21 cellular contexts compared by ENCODE assay signal in the genomic region with DNA sequence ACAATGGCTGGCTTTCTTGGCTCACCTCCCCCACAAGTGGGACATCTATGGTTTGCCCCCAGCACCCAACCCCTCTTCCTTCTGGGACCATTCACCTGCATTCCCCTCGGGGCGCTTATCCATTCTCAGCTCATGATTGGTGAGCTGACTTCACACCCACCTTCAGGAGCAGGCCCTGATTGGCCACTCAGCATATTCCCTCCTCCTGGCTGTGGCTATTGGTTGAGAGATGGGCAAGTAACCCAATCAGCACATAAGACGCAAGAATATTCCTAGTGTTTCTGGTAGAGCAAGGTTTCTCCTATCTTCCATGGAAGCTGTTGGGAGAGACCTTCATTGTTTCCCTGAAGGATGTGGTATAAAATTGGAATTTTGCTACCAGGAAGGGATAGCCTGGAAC. TPM values are rescaled to one million over a fixed set of nuclear protein-coding genes. Genes with fewer than 3 reads are reported as not detected.
DNase-seq lines count a peak whose midpoint lies in the region; ATAC-seq, FAIRE-seq and TF ChIP-seq lines count a peak whose summit lies in the region.
"Had no signal": no experiment of that assay in that cellular context is flagged by ENCODE, and none has a peak within 500 bp of the region (broad histone marks: within the 10 kb centered on the region; RNA-seq: fewer than 3 reads in every experiment).

No MANE protein-coding gene starts in this region.

- H3K9me3 ChIP-seq in Karpas-422 (ENCODE audit: low read length), result no peaks in the 10 kb centered on the region
- no peaks in the 10 kb centered on the region for H3K9me3 ChIP-seq in H1 (ENCODE audit: insufficient read depth in 2 of 2, low read depth in 1 of 2, low read length in 1 of 2)
- no peaks in the 10 kb centered on the region for H3K9me3 ChIP-seq in neuronal stem cell (replicated peaks in 1 of 2; ENCODE audit: control insufficient read depth in 2 of 2, insufficient read depth in 1 of 2, low read depth in 1 of 2, low read length in 2 of 2)
- no peaks in the 10 kb centered on the region for H3K9me3 ChIP-seq in uterus
- H3K9me3 ChIP-seq in left ventricle myocardium inferior (replicated peaks), result no peaks in the 10 kb centered on the region

- TF ChIP-seq CTCF in H1 (IDR thresholded peaks at IDR 0.05; ENCODE audit: control extremely low read depth in 1 of 3, insufficient read depth in 1 of 3, low read depth in 1 of 3, low read length in 3 of 3) (no peak), uterus (IDR thresholded peaks at IDR 0.05) (no peak), left ventricle myocardium inferior (IDR thresholded peaks at IDR 0.05; ENCODE audit: borderline replicate concordance) (no peak), CD14-positive monocyte (IDR thresholded peaks at IDR 0.05) (no peak)

- H2BK120ac ChIP-seq in H1 (replicated peaks; ENCODE audit: low read depth, low read length), result no peak overlapping the region
- H2BK120ac ChIP-seq in neuronal stem cell (ENCODE audit: low read depth, low read length), result no peak overlapping the region

- CTCF ChIA-PET in H1 (lab: Charles Lee; ENCODE audit: partially characterized antibody), result interaction anchor here (0.7 to 4.1 kb wide), 8 partner anchors 11 to 127 kb away, joined by 3 to 17 read pairs (median 4); no protein-coding TSS in a partner anchor

- TF ChIP-seq EP300 in H1 (IDR thresholded peaks at IDR 0.05; ENCODE audit: borderline replicate concordance in 1 of 2, low read depth in 2 of 2, low read length in 2 of 2), result no peak

- H3K18ac ChIP-seq in H1 (ENCODE audit: extremely low read depth, low read length), result no peak overlapping the region
- no peak overlapping the region for H3K18ac ChIP-seq in neuronal stem cell (ENCODE audit: low read length)

- H4K91ac ChIP-seq in H1 (replicated peaks; ENCODE audit: insufficient read length, low read length), result no peak overlapping the region
- no peak overlapping the region for H4K91ac ChIP-seq in neuronal stem cell (ENCODE audit: low read depth, low read length, poor library complexity)

- H2BK15ac ChIP-seq in H1 (ENCODE audit: low read length), result 0 out of 2 replicates have a peak overlapping the region, but pooled peaks have one; percentile 6
- no peak overlapping the region for H2BK15ac ChIP-seq in neuronal stem cell (ENCODE audit: low read length)

- no peak overlapping the region for H3K9ac ChIP-seq in Karpas-422 (ENCODE audit: low read length)
- H3K9ac ChIP-seq in H1 (replicated peaks in 1 of 4; ENCODE audit: extremely low read depth in 1 of 4, low read depth in 3 of 4, low read length in 3 of 4), result no peak overlapping the region
- no peak overlapping the region for H3K9ac ChIP-seq in neuronal stem cell (ENCODE audit: low read depth, low read length, poor library complexity)

- H3K27ac ChIP-seq in Karpas-422 (ENCODE audit: low read length) (no peak overlapping the region), H1 (ENCODE audit: low read depth, low read length) (no peak overlapping the region), neuronal stem cell (replicated peaks; ENCODE audit: low read length) (no peak overlapping the region), uterus (no peak overlapping the region), left ventricle myocardium inferior (replicated peaks) (no peak overlapping the region)
- H3K27ac ChIP-seq: PC-9 had no signal

- H3K4ac ChIP-seq in H1 (replicated peaks; ENCODE audit: insufficient read length, low read depth, low read length), result no peak overlapping the region
- no peak overlapping the region for H3K4ac ChIP-seq in neuronal stem cell (ENCODE audit: low read length)

- H2BK5ac ChIP-seq in H1 (ENCODE audit: low read depth, low read length) (no peak overlapping the region), neuronal stem cell (ENCODE audit: low read length) (no peak overlapping the region)

- no peak for FAIRE-seq in H1 (lab: Jason Lieb, UNC)
- FAIRE-seq: A204.1 had no signal

- whole genome bisulfite sequencing in H1 (ENCODE audit: extremely low coverage in 1 of 2, insufficient coverage in 1 of 2, insufficient read length in 1 of 2, insufficient replicate concordance in 2 of 2, low coverage in 1 of 2, low lambda C conversion rate in 2 of 2, missing lambda C conversion rate in 1 of 2), 2 experiments, result 74% methylated on average over 3 of the region's 3 CpGs; no CpG with 5 or more reads in 1 of the 2 experiments
- WGBS in neuronal stem cell (ENCODE audit: extremely low coverage in 2 of 2, insufficient read length in 2 of 2, insufficient replicate concordance in 1 of 2), 2 donors, result no CpG with 5 or more reads among the region's 3 CpGs

- no peaks in the 10 kb centered on the region for H3K36me3 Mint-ChIP-seq in CD14-positive monocyte
- H3K36me3 Mint-ChIP-seq: CD4-positive, alpha-beta memory T cell had no signal

- no peak for TF ChIP-seq POLR2A in H1 (IDR thresholded peaks at IDR 0.05; ENCODE audit: control extremely low read depth in 1 of 2, low read depth in 2 of 2, low read length in 2 of 2)
- TF ChIP-seq POLR2A in uterus (IDR thresholded peaks at IDR 0.05), result no peak

- no peak overlapping the region for H2BK20ac ChIP-seq in H1 (ENCODE audit: low read length)

- DNase-seq in ELF-1 (ENCODE audit: low read depth, low spot score) (peak; percentile 40), Karpas-422 (peak; percentile 63), H1 (ENCODE audit: low read depth in 1 of 2, low spot score in 2 of 2) (no peak), neuronal stem cell (ENCODE audit: low spot score) (no peak), uterus (no peak), left ventricle myocardium inferior (no peak), CD14-positive monocyte (ENCODE audit: low spot score) (no peak)
- DNase-seq: CD4-positive, alpha-beta memory T cell; H9; KG1; MV-4-11; NCI-H1417; NCI-H187; NCI-H2227 treated with DMSO at 0.1 percent for 48 hours; NCI-H524; NCI-H82; PC-9; SW 1271 had no signal

- H4K8ac ChIP-seq in H1 (ENCODE audit: extremely low read depth, insufficient read depth, low read length) (no peak overlapping the region), neuronal stem cell (ENCODE audit: low read depth, low read length) (no peak overlapping the region)

- H3K4me2 ChIP-seq in Karpas-422 (ENCODE audit: low read depth, low read length, poor library complexity, severe bottlenecking) (no peak overlapping the region), H1 (ENCODE audit: insufficient read depth in 1 of 2, low read depth in 2 of 2, low read length in 2 of 2) (no peak overlapping the region), neuronal stem cell (ENCODE audit: insufficient read depth, low read length, poor library complexity, severe bottlenecking) (no peak overlapping the region)
- H3K4me2 ChIP-seq: PC-9 had no signal

- H2AFZ ChIP-seq in Karpas-422 (ENCODE audit: low read length) (no peak overlapping the region), H1 (ENCODE audit: low read length) (no peak overlapping the region), neuronal stem cell (ENCODE audit: low read length) (no peak overlapping the region)
- H2AFZ ChIP-seq: PC-9 had no signal

- H3K4me1 ChIP-seq in Karpas-422 (ENCODE audit: low read length) (no peaks in the 10 kb centered on the region), H1 (replicated peaks in 1 of 4; ENCODE audit: control insufficient read depth in 3 of 4, insufficient read depth in 4 of 4, low read length in 3 of 4) (peaks cover 0 to 27% (median 19%) of the 10 kb centered on the region in 4 experiments; a peak in 6 of 7 replicates), neuronal stem cell (ENCODE audit: control insufficient read depth in 2 of 2, insufficient read depth in 1 of 2, low read depth in 1 of 2, low read length in 2 of 2) (peaks cover 0 to 20% of the 10 kb centered on the region in 2 donors), uterus (no peaks in the 10 kb centered on the region), left ventricle myocardium inferior (no peaks in the 10 kb centered on the region)

- H3K79me1 ChIP-seq in H1 (ENCODE audit: low read depth, low read length) (no peaks in the 10 kb centered on the region), neuronal stem cell (ENCODE audit: low read depth, low read length) (no peaks in the 10 kb centered on the region)

- H3K36me3 ChIP-seq in Karpas-422 (ENCODE audit: insufficient read depth, low read length) (no peaks in the 10 kb centered on the region), H1 (ENCODE audit: control insufficient read depth in 2 of 4, insufficient read depth in 4 of 4, low read length in 3 of 4) (no peaks in the 10 kb centered on the region), neuronal stem cell (replicated peaks in 1 of 2; ENCODE audit: control insufficient read depth in 2 of 2, insufficient read depth in 2 of 2, low read length in 2 of 2) (no peaks in the 10 kb centered on the region), uterus (no peaks in the 10 kb centered on the region), left ventricle myocardium inferior (no peaks in the 10 kb centered on the region)

- no peak overlapping the region for H3K14ac ChIP-seq in H1 (ENCODE audit: insufficient read length)
- no peak overlapping the region for H3K14ac ChIP-seq in neuronal stem cell (ENCODE audit: low read length)

- H3K23me2 ChIP-seq in H1 (ENCODE audit: low read depth, low read length), result no peaks in the 10 kb centered on the region

- H3K27me3 ChIP-seq in Karpas-422 (ENCODE audit: low read length) (no peaks in the 10 kb centered on the region), H1 (replicated peaks in 1 of 4; ENCODE audit: control insufficient read depth in 3 of 4, extremely low read depth in 1 of 4, insufficient read depth in 3 of 4, low read length in 3 of 4) (peaks cover 0 to 2% (median 0%) of the 10 kb centered on the region in 4 experiments; a peak in 2 of 7 replicates), neuronal stem cell (ENCODE audit: control insufficient read depth in 3 of 3, insufficient read depth in 3 of 3, low read depth in 1 of 3, low read length in 3 of 3) (peaks cover 0 to 78% (median 0%) of the 10 kb centered on the region in 3 experiments), uterus (no peaks in the 10 kb centered on the region), left ventricle myocardium inferior (ENCODE audit: low read depth) (peaks cover 93% of the 10 kb centered on the region)

- H3K56ac ChIP-seq in H1 (replicated peaks; ENCODE audit: insufficient read length, low read depth, low read length), result no peak overlapping the region

- POLR2A ChIA-PET in H1 (lab: Charles Lee; ENCODE audit: partially characterized antibody), result interaction anchor here (0.5 kb wide), 1 partner anchor 12 kb away, joined by 3 read pairs; no protein-coding TSS in a partner anchor

- intact Hi-C loops in uterus (cut with DNase I; ENCODE audit: low total_unique reads) (no loop called here), left ventricle myocardium inferior (cut with micrococcal nuclease) (no loop called here), CD14-positive monocyte (cut with micrococcal nuclease) (no loop called here)

- H3K4me1 Mint-ChIP-seq in CD14-positive monocyte, result no peaks in the 10 kb centered on the region
- H3K4me1 Mint-ChIP-seq: CD4-positive, alpha-beta memory T cell had no signal

- H3K4me3 ChIP-seq in Karpas-422 (ENCODE audit: low read length), result no peak overlapping the region
- no peak overlapping the region for H3K4me3 ChIP-seq in H1 (ENCODE audit: extremely low read depth in 1 of 4, insufficient read depth in 2 of 4, low read depth in 3 of 4, low read length in 4 of 4)
- no peak overlapping the region for H3K4me3 ChIP-seq in neuronal stem cell (ENCODE audit: low read length in 2 of 2)
- no peak overlapping the region for H3K4me3 ChIP-seq in uterus
- H3K4me3 ChIP-seq in left ventricle myocardium inferior, result no peak overlapping the region
- H3K4me3 ChIP-seq: PC-9 had no signal

- no peaks in the 10 kb centered on the region for H3K9me3 Mint-ChIP-seq in CD14-positive monocyte
- H3K9me3 Mint-ChIP-seq: CD4-positive, alpha-beta memory T cell; H9 had no signal

- H3K4me3 Mint-ChIP-seq in CD14-positive monocyte, result no peak overlapping the region
- H3K4me3 Mint-ChIP-seq: CD4-positive, alpha-beta memory T cell had no signal

- peaks cover 24 to 57% (median 29%) of the 10 kb centered on the region in 3 donors for H3K27me3 Mint-ChIP-seq in CD14-positive monocyte (ENCODE audit: low read depth in 3 of 3)

- H2BK12ac ChIP-seq in H1 (ENCODE audit: low read depth, low read length) (no peak overlapping the region), neuronal stem cell (ENCODE audit: low read length) (no peak overlapping the region)

- ATAC-seq in HG03196 (IDR thresholded peaks at IDR 0.05; ENCODE audit: unreplicated experiment), result no peak

- H3K79me2 ChIP-seq in Karpas-422 (ENCODE audit: low read length) (no peaks in the 10 kb centered on the region), H1 (ENCODE audit: control insufficient read depth in 1 of 2, insufficient read depth in 2 of 2, low read length in 2 of 2) (no peaks in the 10 kb centered on the region)

- H3K27ac Mint-ChIP-seq in CD14-positive monocyte, result no peak overlapping the region
- H3K27ac Mint-ChIP-seq: CD4-positive, alpha-beta memory T cell had no signal

- 0 out of 2 replicates have a peak, but pooled peaks cover 4% of the 10 kb centered on the region for H4K20me1 ChIP-seq in Karpas-422 (ENCODE audit: insufficient read depth, low read depth, low read length)
- H4K20me1 ChIP-seq in H1 (replicated peaks in 1 of 2; ENCODE audit: control insufficient read depth in 1 of 2, insufficient read depth in 2 of 2, low read length in 2 of 2), result no peaks in the 10 kb centered on the region

- no peak overlapping the region for H2AK5ac ChIP-seq in H1 (ENCODE audit: low read depth, low read length)
- H2AK5ac ChIP-seq in neuronal stem cell (ENCODE audit: low read depth, low read length), result peak overlapping the region; percentile 12

- no peak overlapping the region for H4K5ac ChIP-seq in H1 (ENCODE audit: insufficient read length, low read depth, low read length)

- H3K9me2 ChIP-seq in Karpas-422 (replicated peaks; ENCODE audit: insufficient read depth, low read length), result no peaks in the 10 kb centered on the region

- TF ChIP-seq RAD21 in H1 (IDR thresholded peaks at IDR 0.05 in 1 of 2, conservative IDR thresholded peaks at IDR 0.05 in 1 of 2; ENCODE audit: low read depth in 2 of 2, low read length in 2 of 2), result no peak

- H3K23ac ChIP-seq in H1 (ENCODE audit: insufficient read length), result no peak overlapping the region
- no peak overlapping the region for H3K23ac ChIP-seq in neuronal stem cell (ENCODE audit: low read depth, low read length, poor library complexity)

RNA-seq across cellular contexts. Expression of gene UNC5A, which starts 22.7 kb away (rescaled TPM):
- not detected in 2 replicates for total RNA-seq in Karpas-422 (2014; rRNA removed; shearing (Covaris generic); ENCODE audit: low replicate concordance)
- 4.0 and 4.1 TPM in 2 replicates for total RNA-seq in H1 (2021; fragmentation: NEBNext Ultra II Directional; extraction: Animal tissue kit (Norgen Biotek cat#: 25700))
- polyA plus RNA-seq in H1 (2011; rRNA removed), result 7.6 and 11.1 TPM in 2 replicates
- 5.5 TPM for polyA plus RNA-seq in H1 (2011; cell fraction: cytosol; rRNA removed)
- 11.1 TPM for polyA plus RNA-seq in H1 (2011; cell fraction: nucleus; rRNA removed)
- 4.2 to 10.8 TPM (median 8.7 TPM) in 4 replicates for polyA plus RNA-seq in H1 (2012, experiment 1 of 2)
- 5.7 TPM for polyA plus RNA-seq in H1 (2012, experiment 2 of 2)
- polyA plus RNA-seq in H1 (2013, experiment 1 of 2), result 3.8 TPM
- 4.2 TPM for polyA plus RNA-seq in H1 (2013, experiment 2 of 2)
- polyA minus RNA-seq in H1 (2011; rRNA and poly(A)+ RNA removed), result 4.4 and 5.4 TPM in 2 replicates
- 5.1 TPM for polyA minus RNA-seq in H1 (2011; cell fraction: cytosol; rRNA and poly(A)+ RNA removed)
- polyA minus RNA-seq in H1 (2011; cell fraction: nucleus; rRNA and poly(A)+ RNA removed), result 4.8 TPM
- polyA plus RNA-seq in neuronal stem cell (2013, experiment 1 of 2), result 1.3 TPM
- polyA plus RNA-seq in neuronal stem cell (2013, experiment 2 of 2), result 1.4 TPM
- total RNA-seq in uterus, result under 1 TPM in 1 of 4 donors, not detected in 3; 0.48 TPM
- total RNA-seq in left ventricle myocardium inferior, result not detected
- under 1 TPM; 0.03 to 0.07 TPM for polyA plus RNA-seq in CD14-positive monocyte
- total RNA-seq: CD4-positive, alpha-beta memory T cell had no signal
- polyA plus RNA-seq: BJ; CD4-positive, alpha-beta memory T cell had no signal

Comparison
In these comparisons a context has a peak if more than half of its experiments do, and no peak if none do; other contexts are left out.
1. DNase-seq: peak in ELF-1 (single experiment) and Karpas-422 (single experiment); none in H1 (0 of 2), neuronal stem cell (single experiment), uterus (0 of 2), left ventricle myocardium inferior (single experiment) and CD14-positive monocyte (single experiment).